16 cellular contexts compared by ENCODE assay signal in the genomic region with DNA sequence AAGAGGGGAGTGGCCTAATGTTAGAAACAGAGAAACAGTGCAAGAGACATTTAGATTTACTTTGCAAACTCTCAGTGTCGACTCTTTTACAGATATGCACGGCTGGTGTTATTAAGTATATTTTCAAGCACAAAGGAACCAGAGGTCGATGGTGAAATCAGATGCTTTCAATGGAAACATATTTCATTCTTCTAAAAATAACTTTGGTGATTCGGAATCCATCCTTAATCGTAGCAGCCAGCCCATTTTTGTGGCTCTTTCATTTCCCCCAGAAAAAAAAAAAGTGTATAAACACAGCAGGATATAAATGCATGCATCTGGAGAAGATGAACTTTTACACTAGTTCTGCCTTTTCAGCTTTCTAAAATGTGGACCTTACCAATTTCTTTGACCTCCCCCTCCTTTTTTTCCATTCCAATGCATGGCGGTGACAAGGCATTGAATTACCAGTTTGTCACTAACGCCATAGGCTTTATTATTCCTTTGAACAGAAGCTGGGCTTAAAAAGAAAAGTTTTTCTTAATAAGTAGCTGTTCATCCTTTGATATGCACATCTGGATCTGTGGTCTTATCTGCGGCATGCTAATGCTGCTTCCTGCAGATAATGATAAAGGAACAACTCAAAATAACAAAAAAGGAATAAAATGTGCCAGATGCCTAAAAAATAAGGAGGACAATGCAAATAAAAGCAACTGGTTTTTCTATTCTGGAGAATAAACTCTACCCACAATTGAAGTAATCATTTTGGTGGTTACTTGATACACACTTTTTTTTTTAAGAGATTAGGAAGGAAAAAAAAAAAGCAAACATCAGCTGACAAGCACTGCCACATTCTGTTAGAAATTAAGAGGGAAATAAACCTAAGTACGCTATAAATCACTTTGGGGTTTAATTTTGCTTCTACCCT.
A peak's percentile ranks its signal among the peaks of the same experiment; 100 is the strongest.
DNase-seq lines count a peak whose midpoint lies in the region; ATAC-seq and TF ChIP-seq lines count a peak whose summit lies in the region.
"Had no signal": no experiment of that assay in that cellular context is flagged by ENCODE, and none has a peak within 500 bp of the region (broad histone marks: within the 10 kb centered on the region; RNA-seq: fewer than 3 reads in every experiment).

No MANE protein-coding gene starts in this region.

- 0 out of 2 replicates have a peak, but pooled peaks cover 5% of the 10 kb centered on the region for H3F3A ChIP-seq in GM23338 (replicated peaks; ENCODE audit: low read depth)

- peak overlapping the region; percentile 63 for H3K4me2 ChIP-seq in GM23338
- H3K4me2 ChIP-seq: KMS-11 had no signal

- H3K27me3 ChIP-seq in GM23338 (ENCODE audit: insufficient read depth) (no peaks in the 10 kb centered on the region), psoas muscle (ENCODE audit: insufficient read depth in 3 of 3, low read length in 2 of 3) (peaks cover 0 to 4% (median 2%) of the 10 kb centered on the region in 3 donors)
- H3K27me3 ChIP-seq: right atrium auricular region had no signal

- TF ChIP-seq CTCF in GM23338 (conservative IDR thresholded peaks at IDR 0.05; ENCODE audit: low read depth in 2 of 2) (no peak), endothelial cell (IDR thresholded peaks at IDR 0.05; ENCODE audit: unreplicated experiment) (no peak), neural crest cell (conservative IDR thresholded peaks at IDR 0.05) (no peak), psoas muscle (IDR thresholded peaks at IDR 0.05) (no peak)

- H3K4me3 Mint-ChIP-seq in GM23338 (peak overlapping the region; percentile 35), endothelial cell (ENCODE audit: unreplicated experiment) (no peak overlapping the region), neural crest cell (peak overlapping the region; percentile 58)
- H3K4me3 Mint-ChIP-seq: activated T-helper 17 cell treated with anti-CD3 and anti-CD28 coated beads, Interleukin-2, amount 50 U/mL, for 72 hours; CD4-positive, alpha-beta T cell had no signal

- no peak overlapping the region for H2AFZ ChIP-seq in GM23338

- H3K27ac Mint-ChIP-seq in GM23338, result peak overlapping the region; percentile 71
- peak overlapping the region; percentile 16 for H3K27ac Mint-ChIP-seq in endothelial cell (ENCODE audit: unreplicated experiment)
- peak overlapping the region; percentile 95 for H3K27ac Mint-ChIP-seq in neural crest cell (ENCODE audit: unreplicated experiment)
- H3K27ac Mint-ChIP-seq: activated T-helper 17 cell treated with anti-CD3 and anti-CD28 coated beads, Interleukin-2, amount 50 U/mL, for 72 hours; CD4-positive, alpha-beta T cell had no signal

- H4K20me1 ChIP-seq in GM23338 (replicated peaks; ENCODE audit: insufficient read depth), result no peaks in the 10 kb centered on the region

- H3K4me1 ChIP-seq in GM23338 (ENCODE audit: insufficient read depth) (peaks cover 48% of the 10 kb centered on the region), psoas muscle (no peaks in the 10 kb centered on the region)
- H3K4me1 ChIP-seq: right atrium auricular region had no signal

- peaks cover 54% of the 10 kb centered on the region for H3K4me1 Mint-ChIP-seq in GM23338
- peaks cover 18% of the 10 kb centered on the region for H3K4me1 Mint-ChIP-seq in endothelial cell (ENCODE audit: unreplicated experiment)
- peaks cover 53% of the 10 kb centered on the region for H3K4me1 Mint-ChIP-seq in neural crest cell
- H3K4me1 Mint-ChIP-seq: activated T-helper 17 cell treated with anti-CD3 and anti-CD28 coated beads, Interleukin-2, amount 50 U/mL, for 72 hours had no signal

- no peaks in the 10 kb centered on the region for H3K36me3 ChIP-seq in GM23338 (ENCODE audit: insufficient read depth)
- H3K36me3 ChIP-seq in SK-N-MC (ENCODE audit: insufficient read depth, low read length), result no peaks in the 10 kb centered on the region
- H3K36me3 ChIP-seq in psoas muscle (ENCODE audit: insufficient read depth in 1 of 2, low read depth in 1 of 2), result no peaks in the 10 kb centered on the region
- H3K36me3 ChIP-seq: right atrium auricular region had no signal

- H3K9ac ChIP-seq in SK-N-MC (ENCODE audit: insufficient read length), result peak overlapping the region; percentile 46
- H3K9ac ChIP-seq: KMS-11 had no signal

- no peaks in the 10 kb centered on the region for H3K79me2 ChIP-seq in GM23338 (replicated peaks; ENCODE audit: insufficient read depth)

- H3K9me3 Mint-ChIP-seq in GM23338, result peaks cover 2% of the 10 kb centered on the region
- H3K9me3 Mint-ChIP-seq in endothelial cell (ENCODE audit: unreplicated experiment), result no peaks in the 10 kb centered on the region
- H3K9me3 Mint-ChIP-seq in neural crest cell, result peaks cover under 1% of the 10 kb centered on the region
- H3K9me3 Mint-ChIP-seq: activated T-helper 17 cell treated with anti-CD3 and anti-CD28 coated beads, Interleukin-2, amount 50 U/mL, for 72 hours; CD4-positive, alpha-beta T cell had no signal

- H3K36me3 Mint-ChIP-seq in GM23338 (ENCODE audit: low read depth), result peaks cover 1% of the 10 kb centered on the region; the same call in 2 of the 3 replicates
- H3K36me3 Mint-ChIP-seq in endothelial cell (ENCODE audit: low read depth, unreplicated experiment), result no peaks in the 10 kb centered on the region
- peaks cover under 1% of the 10 kb centered on the region for H3K36me3 Mint-ChIP-seq in neural crest cell (ENCODE audit: low read depth)

- H3K4me3 ChIP-seq in GM23338 (peak overlapping the region; percentile 29), SK-N-MC (peak overlapping the region; percentile 64), psoas muscle (no peak overlapping the region)
- H3K4me3 ChIP-seq: right atrium auricular region had no signal

- H3K9me3 ChIP-seq in SK-N-MC (ENCODE audit: low read depth, low read length), result no peaks in the 10 kb centered on the region
- no peaks in the 10 kb centered on the region for H3K9me3 ChIP-seq in psoas muscle
- H3K9me3 ChIP-seq: right atrium auricular region had no signal

- no peak for DNase-seq in GM23338 (ENCODE audit: low spot score)
- DNase-seq in SK-N-MC (ENCODE audit: low read depth, low spot score), result peak; percentile 70
- no peak for DNase-seq in endothelial cell (ENCODE audit: low spot score)
- DNase-seq in neural crest cell (ENCODE audit: low read depth, low spot score), result no peak
- DNase-seq in psoas muscle, result no peak
- DNase-seq in D341Med (ENCODE audit: low spot score), result no peak
- no peak for DNase-seq in NK-92 (lab: John Stamatoyannopoulos, UW; ENCODE audit: unreplicated experiment)
- DNase-seq in GM03348 (ENCODE audit: low spot score), result no peak
- DNase-seq: activated CD4-positive, alpha-beta T cell treated with anti-CD3 and anti-CD28 coated beads, Interleukin-2, amount 50 U/mL, for 1 hour; CD4-positive, alpha-beta T cell; central memory CD4-positive, alpha-beta T cell; NCI-H1930; NK-92 treated with Interleukin-12 subunit alpha and Interleukin-12 subunit beta, amount 100 ng/mL, for 24 hours had no signal

- H3K27ac ChIP-seq in GM23338 (ENCODE audit: low read depth), result peak overlapping the region; percentile 26
- H3K27ac ChIP-seq in SK-N-MC, result peak overlapping the region; percentile 86
- no peak overlapping the region for H3K27ac ChIP-seq in psoas muscle
- H3K27ac ChIP-seq: KMS-11, right atrium auricular region had no signal

- WGBS in psoas muscle, 3 donors, result 21 to 26% (median 22%) methylated on average over 9 of the region's 9 CpGs

- intact Hi-C loops in psoas muscle (cut with DNase I), result loop anchor here in 1 of 2 donors (10.0 kb wide), 1 partner anchor 154 kb away; a partner anchor contains a TSS

- H3K27me3 Mint-ChIP-seq in GM23338 (ENCODE audit: insufficient read depth, low read depth, poor library complexity), result peaks cover 2% of the 10 kb centered on the region
- H3K27me3 Mint-ChIP-seq in endothelial cell (ENCODE audit: unreplicated experiment), result peaks cover 1% of the 10 kb centered on the region
- H3K27me3 Mint-ChIP-seq in neural crest cell (ENCODE audit: low read depth), result no peaks in the 10 kb centered on the region

- H3K9me2 ChIP-seq in GM23338 (ENCODE audit: insufficient read depth), result no peaks in the 10 kb centered on the region

- ATAC-seq in GM23338 (no peak), psoas muscle (no peak)
- ATAC-seq: activated T-helper 17 cell treated with anti-CD3 and anti-CD28 coated beads, Interleukin-2, amount 50 U/mL, for 72 hours had no signal

TF ChIP-seq in GM23338, 12 proteins besides CTCF, POLR2A, EP300 and RAD21 (continues in another document):
- peak; percentile 56; the same call in 1 of the 2 replicates for TF ChIP-seq NANOG (IDR thresholded peaks at IDR 0.05; ENCODE audit: borderline replicate concordance)
- TF ChIP-seq, protein P1, sequence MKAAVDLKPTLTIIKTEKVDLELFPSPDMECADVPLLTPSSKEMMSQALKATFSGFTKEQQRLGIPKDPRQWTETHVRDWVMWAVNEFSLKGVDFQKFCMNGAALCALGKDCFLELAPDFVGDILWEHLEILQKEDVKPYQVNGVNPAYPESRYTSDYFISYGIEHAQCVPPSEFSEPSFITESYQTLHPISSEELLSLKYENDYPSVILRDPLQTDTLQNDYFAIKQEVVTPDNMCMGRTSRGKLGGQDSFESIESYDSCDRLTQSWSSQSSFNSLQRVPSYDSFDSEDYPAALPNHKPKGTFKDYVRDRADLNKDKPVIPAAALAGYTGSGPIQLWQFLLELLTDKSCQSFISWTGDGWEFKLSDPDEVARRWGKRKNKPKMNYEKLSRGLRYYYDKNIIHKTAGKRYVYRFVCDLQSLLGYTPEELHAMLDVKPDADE (IDR thresholded peaks at IDR 0.05), result no peak
- no peak for TF ChIP-seq EZH2phosphoT487 (IDR thresholded peaks at IDR 0.05; ENCODE audit: unreplicated experiment)
- no peak for TF ChIP-seq CREB1 (CRISPR knock-in tag; IDR thresholded peaks at IDR 0.05; ENCODE audit: low read depth)
- no peak for TF ChIP-seq ZNF331 (CRISPR knock-in tag; IDR thresholded peaks at IDR 0.05; ENCODE audit: low read depth)
- TF ChIP-seq POLR2AphosphoS5 (IDR thresholded peaks at IDR 0.05; ENCODE audit: low read depth), result no peak

Comparison
In these comparisons a context has a peak if more than half of its experiments do, and no peak if none do; other contexts are left out.
1. H3K27ac Mint-ChIP-seq: peak in every context shown above with its lines; median percentile 95 in neural crest cell; 71 in GM23338; 16 in endothelial cell.